ENCODE assay signal across 23 cellular contexts in genomic region chr2:181553244-181553643, GRCh38.
"Had no signal": no experiment of that assay in that cellular context is flagged by ENCODE, and none has a peak within 500 bp of the region (broad histone marks: within the 10 kb centered on the region; RNA-seq: fewer than 3 reads in every experiment).

No MANE protein-coding gene starts in this region.

- H2AFZ ChIP-seq: hepatocyte had no signal

- FAIRE-seq: endometrium, frontal cortex had no signal

- H3K4me1 ChIP-seq: left ventricle myocardium inferior, spleen, testis, upper lobe of left lung had no signal

- H3K27me3 ChIP-seq: hepatocyte, spleen, testis, upper lobe of left lung had no signal

- DNase-seq: activated CD4-positive, alpha-beta T cell treated with anti-CD3 and anti-CD28 coated beads for 48 hours; activated CD8-positive, alpha-beta memory T cell treated with anti-CD3 and anti-CD28 coated beads, Interleukin-2, amount 10 ng/mL, durations not matched to agents 7 days and 5 days; activated CD8-positive, alpha-beta T cell treated with anti-CD3 and anti-CD28 coated beads for 36 hours; activated gamma-delta T cell; activated naive CD4-positive, alpha-beta T cell treated with anti-CD3 and anti-CD28 coated beads, Interleukin-2, amount 50 U/mL, for 16 hours; activated naive CD8-positive, alpha-beta T cell treated with anti-CD3 and anti-CD28 coated beads, Interleukin-2, amount 50 U/mL, for 24 hours; activated T-cell treated with anti-CD3 and anti-CD28 coated beads for 4 hours; effector CD4-positive, alpha-beta T cell; erythroblast; glutamatergic neuron; immature natural killer cell; left ventricle myocardium inferior; naive thymus-derived CD8-positive, alpha-beta T cell; retina; spleen; stimulated activated CD4-positive, alpha-beta T cell treated with anti-CD3 and anti-CD28 coated beads, Interleukin-4, amount 100 ng/mL, for 1 hour; stimulated activated naive CD4-positive, alpha-beta T cell; T-helper 17 cell; testis; upper lobe of left lung had no signal

- H3K79me2 ChIP-seq: hepatocyte had no signal

- H3K4me2 ChIP-seq: hepatocyte had no signal

- H3K9me3 ChIP-seq: left ventricle myocardium inferior, spleen, testis, upper lobe of left lung had no signal

- H3K27ac ChIP-seq: hepatocyte, left ventricle myocardium inferior, spleen, testis, upper lobe of left lung had no signal

- H3K36me3 ChIP-seq: left ventricle myocardium inferior, spleen, upper lobe of left lung had no signal

- H3K4me3 ChIP-seq: hepatocyte, left ventricle myocardium inferior, spleen, testis, upper lobe of left lung had no signal

- ATAC-seq: activated CD8-positive, alpha-beta memory T cell treated with anti-CD3 and anti-CD28 coated beads, Interleukin-2, amount 10 ng/mL, durations not matched to agents 7 days and 5 days; activated CD8-positive, alpha-beta T cell treated with anti-CD3 and anti-CD28 coated beads for 36 hours; activated naive CD8-positive, alpha-beta T cell treated with anti-CD3 and anti-CD28 coated beads, Interleukin-2, amount 50 U/mL, for 24 hours; naive thymus-derived CD8-positive, alpha-beta T cell; T-helper 17 cell had no signal
